Comparison of ENCODE assay signal across 19 cellular contexts in the genomic region with DNA sequence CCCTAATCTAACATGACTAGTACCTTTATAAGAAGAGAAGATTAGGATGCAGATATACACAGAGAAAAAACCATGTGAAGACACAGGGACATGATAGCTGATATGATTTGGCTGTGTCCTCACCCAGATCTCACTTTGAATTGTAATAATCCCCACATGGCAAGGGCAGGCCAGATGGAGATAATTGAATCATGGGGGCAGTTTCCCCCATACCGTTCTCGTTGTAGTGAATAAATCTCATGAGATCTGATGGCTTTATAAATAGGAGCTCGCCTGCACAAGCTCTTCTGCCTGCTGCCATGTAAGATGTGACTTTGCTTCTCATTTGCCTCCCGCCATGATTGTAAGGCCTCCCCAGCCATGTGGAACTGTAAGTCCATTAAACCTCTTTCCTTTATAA.
DNase-seq lines count a peak whose midpoint lies in the region; ATAC-seq and TF ChIP-seq lines count a peak whose summit lies in the region.
"Had no signal": no experiment of that assay in that cellular context is flagged by ENCODE, and none has a peak within 500 bp of the region (broad histone marks: within the 10 kb centered on the region; RNA-seq: fewer than 3 reads in every experiment).

No MANE protein-coding gene starts in this region.

- H3K27me3 ChIP-seq in right atrium auricular region, result no peaks in the 10 kb centered on the region
- H3K27me3 ChIP-seq: BLaER1 treated with 17β-estradiol and CSF1 and Interleukin-3, amounts not matched to agents 10 nM and 100 nM had no signal

- TF ChIP-seq CTCF in right atrium auricular region (IDR thresholded peaks at IDR 0.05), result no peak

- peak; percentile 13 to 40 for DNase-seq in NCI-H524 (lab: John Stamatoyannopoulos, UW)
- no peak for DNase-seq in NCI-H524 treated with DMSO at 0.1 percent for 48 hours (lab: John Stamatoyannopoulos, UW)
- peak; percentile 86 for DNase-seq in NCI-H82 (lab: John Stamatoyannopoulos, UW)
- DNase-seq in SK-N-DZ (ENCODE audit: low spot score), result peak; percentile 59
- no peak for DNase-seq in NK-92 (lab: John Stamatoyannopoulos, UW; ENCODE audit: unreplicated experiment)
- no peak for DNase-seq in right atrium auricular region (ENCODE audit: low spot score)
- DNase-seq: AML-193; Caco-2; Calu3; CD4-positive, alpha-beta T cell; CD8-positive, alpha-beta T cell; DMS79 treated with DMSO at 0.1 percent for 48 hours; GF-D8 had no signal

- H3K27ac ChIP-seq in right atrium auricular region, result no peak overlapping the region
- H3K27ac ChIP-seq: 22Rv1; A549; BLaER1 treated with 17β-estradiol and CSF1 and Interleukin-3, amounts not matched to agents 10 nM and 100 nM; C4-2B had no signal

- ATAC-seq in SK-N-SH treated with all-trans-retinoic acid at 6 μM for 48 hours (no peak), GM21447 (IDR thresholded peaks at IDR 0.05; ENCODE audit: unreplicated experiment) (no peak)
- ATAC-seq: A549; CD8-positive, alpha-beta T cell had no signal

- H3K9me3 ChIP-seq in right atrium auricular region, result no peaks in the 10 kb centered on the region
- H3K9me3 ChIP-seq: A549, Caco-2 had no signal

- no peaks in the 10 kb centered on the region for H3K4me1 ChIP-seq in right atrium auricular region
- H3K4me1 ChIP-seq: A549, Caco-2 had no signal

- no peaks in the 10 kb centered on the region for H3K36me3 ChIP-seq in right atrium auricular region
- H3K36me3 ChIP-seq: BLaER1 treated with 17β-estradiol and CSF1 and Interleukin-3, amounts not matched to agents 10 nM and 100 nM had no signal

- no peak overlapping the region for H3K4me3 ChIP-seq in right atrium auricular region
- H3K4me3 ChIP-seq: A549; BLaER1 treated with 17β-estradiol and CSF1 and Interleukin-3, amounts not matched to agents 10 nM and 100 nM had no signal

TF ChIP-seq in SK-N-SH treated with all-trans-retinoic acid at 6 μM for 48 hours, 23 proteins besides CTCF, POLR2A, EP300 and RAD21:
- TF ChIP-seq ZNF8 (CRISPR knock-in tag; IDR thresholded peaks at IDR 0.05) (no peak), TCF4 (CRISPR knock-in tag; IDR thresholded peaks at IDR 0.05; ENCODE audit: borderline replicate concordance) (peak; percentile 35; the same call in 1 of the 2 replicates)

Comparison
In these comparisons a context has a peak if more than half of its experiments do, and no peak if none do; other contexts are left out.
1. DNase-seq: peak in NCI-H524 (2 of 2), NCI-H82 (single experiment) and SK-N-DZ (single experiment); none in NCI-H524 treated with DMSO at 0.1 percent for 48 hours (single experiment), NK-92 (single experiment) and right atrium auricular region (single experiment).